ENCODE assay signal across 8 cellular contexts in genomic region chr1:168180148-168180524, GRCh38. TPM values are rescaled to one million over a fixed set of nuclear protein-coding genes. Genes with fewer than 3 reads are reported as not detected.
DNase-seq lines count a peak whose midpoint lies in the region; ATAC-seq, FAIRE-seq and TF ChIP-seq lines count a peak whose summit lies in the region.
"Had no signal": no experiment of that assay in that cellular context is flagged by ENCODE, and none has a peak within 500 bp of the region (broad histone marks: within the 10 kb centered on the region; RNA-seq: fewer than 3 reads in every experiment).

No MANE protein-coding gene starts in this region.

- H3K4ac ChIP-seq in H9 (ENCODE audit: low read depth, low read length), result no peak overlapping the region

- no peak overlapping the region for H4K91ac ChIP-seq in H9 (ENCODE audit: insufficient read length, low read depth, low read length)

- no peak for DNase-seq in H9
- peak; percentile 22 for DNase-seq in RKO (ENCODE audit: low spot score)
- peak; percentile 2 for DNase-seq in globus pallidus (ENCODE audit: low spot score)
- DNase-seq in small intestine, result peak; percentile 11
- no peak for DNase-seq in activated naive CD4-positive, alpha-beta T cell treated with anti-CD3 and anti-CD28 coated beads, Interleukin-2, amount 50 U/mL, for 72 hours (ENCODE audit: low spot score in 2 of 2)
- no peak for DNase-seq in NCI-H1694 (lab: John Stamatoyannopoulos, UW)
- DNase-seq in NCI-H2029 (lab: John Stamatoyannopoulos, UW), result no peak
- DNase-seq: activated naive CD4-positive, alpha-beta T cell had no signal

- H3K27ac Mint-ChIP-seq in H9, result no peak overlapping the region
- H3K27ac Mint-ChIP-seq in activated naive CD4-positive, alpha-beta T cell treated with anti-CD3 and anti-CD28 coated beads, Interleukin-2, amount 50 U/mL, for 72 hours, result no peak overlapping the region

- H3K9me3 ChIP-seq in H9 (ENCODE audit: control insufficient read depth, low read depth, low read length) (no peaks in the 10 kb centered on the region), small intestine (ENCODE audit: control insufficient read depth, low read depth) (no peaks in the 10 kb centered on the region)

- no peak overlapping the region for H4K5ac ChIP-seq in H9 (ENCODE audit: insufficient read length, low read depth, low read length)

- H3K79me1 ChIP-seq in H9 (ENCODE audit: insufficient read depth, low read depth, low read length, poor library complexity, severe bottlenecking), result no peaks in the 10 kb centered on the region

- H3K27me3 ChIP-seq in H9 (ENCODE audit: insufficient read depth, low read length) (no peaks in the 10 kb centered on the region), small intestine (ENCODE audit: control insufficient read depth in 2 of 2, insufficient read depth in 2 of 2, low read length in 2 of 2) (no peaks in the 10 kb centered on the region)

- H3K27ac ChIP-seq in H9 (ENCODE audit: insufficient read length, low read depth, low read length), result no peak overlapping the region
- H3K27ac ChIP-seq in small intestine (ENCODE audit: low read depth in 1 of 2, low read length in 1 of 2), result peak overlapping the region in 1 of 2 donors; percentile 97

- no peak overlapping the region for H3T11ph ChIP-seq in H9 (ENCODE audit: low read length)

- H3K23me2 ChIP-seq in H9 (ENCODE audit: insufficient read length, low read depth, low read length, poor library complexity, severe bottlenecking), result peaks cover 6% of the 10 kb centered on the region

- H3K4me1 ChIP-seq in H9 (ENCODE audit: insufficient read depth, low read length) (0 out of 2 replicates have a peak, but pooled peaks cover 2% of the 10 kb centered on the region), small intestine (ENCODE audit: control insufficient read depth in 2 of 2, insufficient read depth in 1 of 2, low read depth in 1 of 2, low read length in 1 of 2) (no peaks in the 10 kb centered on the region)

- ATAC-seq in activated naive CD4-positive, alpha-beta T cell treated with anti-CD3 and anti-CD28 coated beads, Interleukin-2, amount 50 U/mL, for 72 hours, result no peak

- no peak overlapping the region for H2BK120ac ChIP-seq in H9 (ENCODE audit: low read depth, low read length, poor library complexity, severe bottlenecking)

- H2BK15ac ChIP-seq in H9 (ENCODE audit: low read depth, low read length), result no peak overlapping the region

- H3K18ac ChIP-seq in H9 (ENCODE audit: insufficient read length, low read depth, low read length), result no peak overlapping the region

- H4K20me1 ChIP-seq in H9 (ENCODE audit: control insufficient read depth, insufficient read depth, insufficient read length), result no peaks in the 10 kb centered on the region

- no peak overlapping the region for H3K14ac ChIP-seq in H9 (ENCODE audit: insufficient read depth, low read length)

- no peaks in the 10 kb centered on the region; a peak in 1 of 5 replicates for H3K9me3 Mint-ChIP-seq in H9
- H3K9me3 Mint-ChIP-seq in activated naive CD4-positive, alpha-beta T cell treated with anti-CD3 and anti-CD28 coated beads, Interleukin-2, amount 50 U/mL, for 72 hours, result no peaks in the 10 kb centered on the region

- H3K36me3 ChIP-seq in small intestine (ENCODE audit: control insufficient read depth in 2 of 2, insufficient read depth in 2 of 2, low read length in 2 of 2), result peaks cover 0 to 2% of the 10 kb centered on the region in 2 donors

- no peak for FAIRE-seq in small intestine (lab: Jason Lieb, UNC)

- peak overlapping the region in 1 of 2 donors; percentile 66 for H3K4me3 ChIP-seq in small intestine (ENCODE audit: low read depth in 1 of 2, low read length in 2 of 2)

- no peak for TF ChIP-seq CTCF in H9 (conservative IDR thresholded peaks at IDR 0.05)

- no peaks in the 10 kb centered on the region for H3K27me3 Mint-ChIP-seq in H9 (ENCODE audit: low read depth)

- peak overlapping the region; percentile 41 for H3K9ac ChIP-seq in H9 (ENCODE audit: extremely low read depth, insufficient read length, low read length)

- H2AK5ac ChIP-seq in H9 (ENCODE audit: insufficient read length, low read length), result no peak overlapping the region

- no peak overlapping the region for H2BK5ac ChIP-seq in H9 (ENCODE audit: insufficient read length, low read length)

- WGBS in H9 (ENCODE audit: extremely low coverage, insufficient read length, low lambda C conversion rate), result no CpG with 5 or more reads among the region's 2 CpGs
- 24 to 31% (median 25%) methylated on average over 2 of the region's 2 CpGs for WGBS in small intestine, 3 donors

- H4K8ac ChIP-seq in H9 (replicated peaks; ENCODE audit: insufficient read length, low read depth, low read length), result no peak overlapping the region

- no peak overlapping the region for H3K23ac ChIP-seq in H9 (ENCODE audit: insufficient read length, low read depth, low read length)

- no peaks in the 10 kb centered on the region for H3K79me2 ChIP-seq in H9 (ENCODE audit: insufficient read depth, low read length)

- H2BK12ac ChIP-seq in H9 (ENCODE audit: insufficient read length, low read depth, low read length), result no peak overlapping the region

- H2BK20ac ChIP-seq in H9 (ENCODE audit: low read depth, low read length, poor library complexity, severe bottlenecking), result no peak overlapping the region

- peaks cover 0 to 6% (median 0%) of the 10 kb centered on the region in 3 experiments; a peak in 1 of 7 replicates for H3K36me3 Mint-ChIP-seq in H9 (ENCODE audit: insufficient read depth in 1 of 3, low read depth in 3 of 3)
- no peaks in the 10 kb centered on the region for H3K36me3 Mint-ChIP-seq in activated naive CD4-positive, alpha-beta T cell treated with anti-CD3 and anti-CD28 coated beads, Interleukin-2, amount 50 U/mL, for 72 hours

- peaks cover 3% of the 10 kb centered on the region in 2 experiments; a peak in 3 of 4 replicates for H3K4me1 Mint-ChIP-seq in H9

- H3K4me2 ChIP-seq in H9 (ENCODE audit: insufficient read depth, insufficient read length, low read length), result peak overlapping the region; percentile 80

- no peak overlapping the region for H3K4me3 Mint-ChIP-seq in H9

- H2AFZ ChIP-seq in H9 (ENCODE audit: low read length), result no peak overlapping the region

- no peak overlapping the region for H3K56ac ChIP-seq in H9 (ENCODE audit: insufficient read length, low read depth, low read length)

RNA-seq across cellular contexts. Expression of gene TIPRL, which starts 1.4 kb away (rescaled TPM):
- 24.0 and 24.4 TPM in 2 replicates for total RNA-seq in H9 (2021)
- 10 to 100 TPM; 21.2 to 24.3 (median 22.6) TPM for polyA plus RNA-seq in small intestine
- 10 to 100 TPM; 40.7 to 82.2 TPM for total RNA-seq in activated naive CD4-positive, alpha-beta T cell treated with anti-CD3 and anti-CD28 coated beads, Interleukin-2, amount 50 U/mL, for 72 hours

RNA-seq across cellular contexts. Expression of gene GPR161, which starts 43.4 kb away (rescaled TPM):
- 9.9 and 10.6 TPM in 2 replicates for total RNA-seq in H9 (2021)
- polyA plus RNA-seq in small intestine, result 1 to 10 TPM in 1 of 3 donors, under 1 TPM in 2; under 0.01 to 3.3 (median 0.54) TPM
- total RNA-seq in activated naive CD4-positive, alpha-beta T cell treated with anti-CD3 and anti-CD28 coated beads, Interleukin-2, amount 50 U/mL, for 72 hours, result under 1 TPM; 0.34 to 0.53 TPM

RNA-seq across cellular contexts. Expression of gene SFT2D2, which starts 45.7 kb away (rescaled TPM):
- 28.4 and 32.1 TPM in 2 replicates for total RNA-seq in H9 (2021)
- 1 to 10 TPM; 2.4 to 9.5 (median 3.8) TPM for polyA plus RNA-seq in small intestine
- 10 to 100 TPM; 40.8 to 49.8 TPM for total RNA-seq in activated naive CD4-positive, alpha-beta T cell treated with anti-CD3 and anti-CD28 coated beads, Interleukin-2, amount 50 U/mL, for 72 hours

Comparison
In these comparisons a context has a peak if more than half of its experiments do, and no peak if none do; other contexts are left out.
1. DNase-seq: peak in RKO (single experiment), globus pallidus (single experiment) and small intestine (single experiment); none in H9 (single experiment), activated naive CD4-positive, alpha-beta T cell treated with anti-CD3 and anti-CD28 coated beads, Interleukin-2, amount 50 U/mL, for 72 hours (0 of 2), NCI-H1694 (single experiment) and NCI-H2029 (single experiment).